In genomic region chr7:116583653-116584052, GRCh38 we compare ENCODE assay signal across 9 cellular contexts. TPM values are rescaled to one million over a fixed set of nuclear protein-coding genes. Genes with fewer than 3 reads are reported as not detected.
DNase-seq lines count a peak whose midpoint lies in the region; ATAC-seq and TF ChIP-seq lines count a peak whose summit lies in the region.
"Had no signal": no experiment of that assay in that cellular context is flagged by ENCODE, and none has a peak within 500 bp of the region (broad histone marks: within the 10 kb centered on the region; RNA-seq: fewer than 3 reads in every experiment).

No MANE protein-coding gene starts in this region.

- H3K27ac Mint-ChIP-seq in CD4-positive, alpha-beta memory T cell = no peak overlapping the region
- H3K27ac Mint-ChIP-seq in immature natural killer cell = no peak overlapping the region

- peaks cover 2 to 13% (median 8%) of the 10 kb centered on the region in 4 donors for H3K4me1 Mint-ChIP-seq in CD4-positive, alpha-beta memory T cell
- H3K4me1 Mint-ChIP-seq in immature natural killer cell = peaks cover 9 to 15% of the 10 kb centered on the region in 2 donors

- H3K4me1 ChIP-seq in thyroid gland = peaks cover 18 to 24% of the 10 kb centered on the region in 2 donors
- peaks cover 0 to 25% (median 8%) of the 10 kb centered on the region in 4 donors for H3K4me1 ChIP-seq in tibial nerve
- H3K4me1 ChIP-seq in CD4-positive, alpha-beta memory T cell (ENCODE audit: insufficient read depth, low read length) = no peaks in the 10 kb centered on the region

- WGBS in thyroid gland, 2 donors = 51 to 69% methylated on average over 1 of the region's 1 CpG
- WGBS in tibial nerve, 2 donors = 4 to 6% methylated on average over 1 of the region's 1 CpG

- intact Hi-C loops in Right ventricle myocardium superior (cut with DNase I) = no loop called here
- intact Hi-C loops in left ventricle myocardium superior (cut with micrococcal nuclease) = loop anchor here (10.0 kb wide), 1 partner anchor 49 kb away; no protein-coding TSS in a partner anchor
- intact Hi-C loops in thyroid gland (cut with DNase I) = no loop called here
- intact Hi-C loops in CD4-positive, alpha-beta memory T cell (cut with micrococcal nuclease) = no loop called here

- no peak overlapping the region for H3K4me3 Mint-ChIP-seq in CD4-positive, alpha-beta memory T cell
- no peak overlapping the region for H3K4me3 Mint-ChIP-seq in immature natural killer cell

- H3K9me3 ChIP-seq in thyroid gland = no peaks in the 10 kb centered on the region
- peaks cover 0 to 3% (median 0%) of the 10 kb centered on the region in 4 donors for H3K9me3 ChIP-seq in tibial nerve
- no peaks in the 10 kb centered on the region for H3K9me3 ChIP-seq in CD4-positive, alpha-beta memory T cell (ENCODE audit: control insufficient read depth in 1 of 2, low read length in 2 of 2)

- no peak for TF ChIP-seq POLR2A in thyroid gland (IDR thresholded peaks at IDR 0.05)
- TF ChIP-seq POLR2A in tibial nerve (IDR thresholded peaks at IDR 0.05) = no peak

- H3K4me3 ChIP-seq in thyroid gland (replicated peaks in 1 of 3) (no peak overlapping the region), tibial nerve (peak overlapping the region in 1 of 4 donors; percentile 5)
- no peak overlapping the region for H3K4me3 ChIP-seq in CD4-positive, alpha-beta memory T cell (ENCODE audit: low read length in 2 of 2)

- H3K27ac ChIP-seq in thyroid gland = peak overlapping the region; percentile 28 to 70 (median 31)
- peak overlapping the region in 2 of 4 donors; percentile 49 to 55 for H3K27ac ChIP-seq in tibial nerve
- H3K27ac ChIP-seq in CD4-positive, alpha-beta memory T cell (ENCODE audit: low read depth, low read length) = no peak overlapping the region

- H3K27me3 ChIP-seq in thyroid gland (no peaks in the 10 kb centered on the region), tibial nerve (no peaks in the 10 kb centered on the region)
- H3K27me3 ChIP-seq in CD4-positive, alpha-beta memory T cell (ENCODE audit: insufficient read depth, low read length) = no peaks in the 10 kb centered on the region

- no peak for TF ChIP-seq EP300 in tibial nerve (IDR thresholded peaks at IDR 0.05)

- CTCF ChIA-PET in CD4-positive, alpha-beta memory T cell (lab: Charles Lee; ENCODE audit: partially characterized antibody) = interaction anchor here (1.1 to 4.2 kb wide), 2 partner anchors 8 to 410 kb away, joined by 3 to 28 read pairs; no protein-coding TSS in a partner anchor

- TF ChIP-seq CTCF in thyroid gland (IDR thresholded peaks at IDR 0.05) (no peak), tibial nerve (IDR thresholded peaks at IDR 0.05) (no peak)

- DNase-seq in Right ventricle myocardium superior = no peak
- no peak for DNase-seq in left ventricle myocardium superior
- no peak for DNase-seq in thyroid gland
- DNase-seq in tibial nerve (ENCODE audit: low spot score in 2 of 2) = no peak
- DNase-seq in CD4-positive, alpha-beta memory T cell = no peak
- no peak for DNase-seq in immature natural killer cell
- DNase-seq: DND-41 had no signal

- no peaks in the 10 kb centered on the region for H3K36me3 Mint-ChIP-seq in CD4-positive, alpha-beta memory T cell
- H3K36me3 Mint-ChIP-seq in immature natural killer cell = no peaks in the 10 kb centered on the region

- POLR2A ChIA-PET in CD4-positive, alpha-beta memory T cell (lab: Charles Lee; ENCODE audit: partially characterized antibody) = no interaction called here

- H3K9me3 Mint-ChIP-seq in CD4-positive, alpha-beta memory T cell = no peaks in the 10 kb centered on the region
- no peaks in the 10 kb centered on the region for H3K9me3 Mint-ChIP-seq in immature natural killer cell

- H3K36me3 ChIP-seq in thyroid gland (no peaks in the 10 kb centered on the region), tibial nerve (no peaks in the 10 kb centered on the region)
- no peaks in the 10 kb centered on the region for H3K36me3 ChIP-seq in CD4-positive, alpha-beta memory T cell (ENCODE audit: insufficient read depth, low read length)

- H3K27me3 Mint-ChIP-seq in CD4-positive, alpha-beta memory T cell = peaks cover 0 to 1% of the 10 kb centered on the region in 2 donors
- H3K27me3 Mint-ChIP-seq in immature natural killer cell (ENCODE audit: low read depth in 3 of 3) = no peaks in the 10 kb centered on the region

- ATAC-seq in Right ventricle myocardium superior (ENCODE audit: poor library complexity) = peak; percentile 30
- ATAC-seq in left ventricle myocardium superior = no peak
- peak; percentile 95 for ATAC-seq in HG02885 (IDR thresholded peaks at IDR 0.05; ENCODE audit: poor library complexity, unreplicated experiment)
- peak; percentile 6; the same call in 1 of the 3 replicates for ATAC-seq in SK-N-SH treated with all-trans-retinoic acid at 6 μM for 48 hours

TF ChIP-seq in SK-N-SH treated with all-trans-retinoic acid at 6 μM for 48 hours, 23 proteins besides CTCF, POLR2A, EP300 and RAD21:
- TF ChIP-seq, protein P1, sequence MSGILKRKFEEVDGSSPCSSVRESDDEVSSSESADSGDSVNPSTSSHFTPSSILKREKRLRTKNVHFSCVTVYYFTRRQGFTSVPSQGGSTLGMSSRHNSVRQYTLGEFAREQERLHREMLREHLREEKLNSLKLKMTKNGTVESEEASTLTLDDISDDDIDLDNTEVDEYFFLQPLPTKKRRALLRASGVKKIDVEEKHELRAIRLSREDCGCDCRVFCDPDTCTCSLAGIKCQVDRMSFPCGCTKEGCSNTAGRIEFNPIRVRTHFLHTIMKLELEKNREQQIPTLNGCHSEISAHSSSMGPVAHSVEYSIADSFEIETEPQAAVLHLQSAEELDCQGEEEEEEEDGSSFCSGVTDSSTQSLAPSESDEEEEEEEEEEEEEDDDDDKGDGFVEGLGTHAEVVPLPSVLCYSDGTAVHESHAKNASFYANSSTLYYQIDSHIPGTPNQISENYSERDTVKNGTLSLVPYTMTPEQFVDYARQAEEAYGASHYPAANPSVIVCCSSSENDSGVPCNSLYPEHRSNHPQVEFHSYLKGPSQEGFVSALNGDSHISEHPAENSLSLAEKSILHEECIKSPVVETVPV (CRISPR knock-in tag; IDR thresholded peaks at IDR 0.05) = no peak
- TF ChIP-seq, protein P2, sequence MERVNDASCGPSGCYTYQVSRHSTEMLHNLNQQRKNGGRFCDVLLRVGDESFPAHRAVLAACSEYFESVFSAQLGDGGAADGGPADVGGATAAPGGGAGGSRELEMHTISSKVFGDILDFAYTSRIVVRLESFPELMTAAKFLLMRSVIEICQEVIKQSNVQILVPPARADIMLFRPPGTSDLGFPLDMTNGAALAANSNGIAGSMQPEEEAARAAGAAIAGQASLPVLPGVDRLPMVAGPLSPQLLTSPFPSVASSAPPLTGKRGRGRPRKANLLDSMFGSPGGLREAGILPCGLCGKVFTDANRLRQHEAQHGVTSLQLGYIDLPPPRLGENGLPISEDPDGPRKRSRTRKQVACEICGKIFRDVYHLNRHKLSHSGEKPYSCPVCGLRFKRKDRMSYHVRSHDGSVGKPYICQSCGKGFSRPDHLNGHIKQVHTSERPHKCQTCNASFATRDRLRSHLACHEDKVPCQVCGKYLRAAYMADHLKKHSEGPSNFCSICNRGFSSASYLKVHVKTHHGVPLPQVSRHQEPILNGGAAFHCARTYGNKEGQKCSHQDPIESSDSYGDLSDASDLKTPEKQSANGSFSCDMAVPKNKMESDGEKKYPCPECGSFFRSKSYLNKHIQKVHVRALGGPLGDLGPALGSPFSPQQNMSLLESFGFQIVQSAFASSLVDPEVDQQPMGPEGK (CRISPR knock-in tag; IDR thresholded peaks at IDR 0.05; ENCODE audit: borderline replicate concordance) = no peak
- TF ChIP-seq ZC3H10 (CRISPR knock-in tag; IDR thresholded peaks at IDR 0.05) (no peak), ARNTL (CRISPR knock-in tag; IDR thresholded peaks at IDR 0.05; ENCODE audit: borderline replicate concordance, low read depth) (no peak), SNAI2 (CRISPR knock-in tag; IDR thresholded peaks at IDR 0.05) (no peak), ZFP30 (CRISPR knock-in tag; IDR thresholded peaks at IDR 0.05) (no peak)

RNA-seq across cellular contexts. Expression of gene CAV1, which starts 58.8 kb away (rescaled TPM):
- 300 TPM for total RNA-seq in Right ventricle myocardium superior
- 362 TPM for total RNA-seq in left ventricle myocardium superior
- 100 to 1,000 TPM; 301 to 490 (median 321) TPM for total RNA-seq in thyroid gland
- 100 to 1,000 TPM; 196 to 375 (median 312) TPM for total RNA-seq in tibial nerve
- total RNA-seq in CD4-positive, alpha-beta memory T cell = not detected
- not detected for polyA plus RNA-seq in CD4-positive, alpha-beta memory T cell
- polyA plus RNA-seq in immature natural killer cell = 1 to 10 TPM in 1 of 3 donors, under 1 TPM in 1, not detected in 1; 0.53 to 2.2 TPM

Comparison
In these comparisons a context has a peak if more than half of its experiments do, and no peak if none do; other contexts are left out.
1. RNA of gene CAV1, which starts 58.8 kb away (total RNA-seq): 362 TPM in left ventricle myocardium superior (single experiment), 301 to 490 TPM in thyroid gland, 196 to 375 TPM in tibial nerve and 300 TPM in Right ventricle myocardium superior (single experiment); not detected in CD4-positive, alpha-beta memory T cell; every median in the first group is over 100 times any median in the second.